Comparison of ENCODE assay signal across 8 cellular contexts in the genomic region with DNA sequence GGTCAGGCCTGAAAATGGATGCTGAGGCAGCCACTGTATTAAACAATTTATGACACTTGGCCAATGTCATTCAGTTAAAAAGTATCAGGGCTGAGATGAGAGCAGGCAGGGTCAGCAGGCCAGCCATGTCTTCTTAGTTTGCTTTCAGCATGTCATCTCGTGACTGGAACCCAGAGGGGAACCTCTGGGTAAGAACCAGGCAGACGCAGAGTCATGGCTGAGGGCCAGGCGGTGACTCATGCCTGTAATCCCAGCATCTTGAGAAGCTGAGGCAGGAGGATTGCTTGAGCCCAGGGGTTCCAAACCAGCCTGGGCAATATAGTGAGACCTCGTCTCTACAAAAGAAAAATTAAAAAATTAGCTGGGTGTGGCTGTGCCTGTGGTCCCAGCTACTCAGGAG. TPM values are rescaled to one million over a fixed set of nuclear protein-coding genes. Genes with fewer than 3 reads are reported as not detected.
DNase-seq lines count a peak whose midpoint lies in the region; ATAC-seq, FAIRE-seq and TF ChIP-seq lines count a peak whose summit lies in the region.

No MANE protein-coding gene starts in this region.

- 64 to 67% methylated on average over 4 of the region's 4 CpGs for WGBS in sigmoid colon, 2 donors

- no peaks in the 10 kb centered on the region for H3K36me3 ChIP-seq in sigmoid colon

- no peak for ATAC-seq in GM19351 (IDR thresholded peaks at IDR 0.05; ENCODE audit: unreplicated experiment)

- TF ChIP-seq EP300 in sigmoid colon (IDR thresholded peaks at IDR 0.05): peak in 1 of 4 donors; percentile 9

- H3K27ac ChIP-seq in sigmoid colon: no peak overlapping the region

- DNase-seq in GM12865 (ENCODE audit: low read depth) (peak; percentile 88), RPMI7951 (ENCODE audit: low read depth) (peak; percentile 97), fibroblast of the aortic adventitia (ENCODE audit: low read depth) (peak; percentile 89), sigmoid colon (peak; percentile 93), NCI-H2107 (lab: John Stamatoyannopoulos, UW) (no peak), GM19239 (ENCODE audit: insufficient read length, low spot score) (no peak)
- DNase-seq in central memory CD4-positive, alpha-beta T cell: no peak

- no peak for TF ChIP-seq POLR2A in sigmoid colon (IDR thresholded peaks at IDR 0.05)

- intact Hi-C loops in sigmoid colon (cut with DNase I): no loop called here

- peaks cover 0 to 12% (median 8%) of the 10 kb centered on the region in 4 donors for H3K4me1 ChIP-seq in sigmoid colon

- TF ChIP-seq CTCF in GM12865 (IDR thresholded peaks at IDR 0.05; ENCODE audit: insufficient read depth, low read depth, low read length, missing control alignments) (no peak), fibroblast of the aortic adventitia (IDR thresholded peaks at IDR 0.05; ENCODE audit: insufficient read depth, low read length) (no peak), sigmoid colon (IDR thresholded peaks at IDR 0.05) (no peak)

- FAIRE-seq in GM19239 (lab: Jason Lieb, UNC): no peak

- no peak overlapping the region for H3K4me3 ChIP-seq in GM12865 (ENCODE audit: low read depth, low read length)
- no peak overlapping the region for H3K4me3 ChIP-seq in fibroblast of the aortic adventitia (ENCODE audit: low read depth, low read length)
- no peak overlapping the region for H3K4me3 ChIP-seq in sigmoid colon

- H3K9me3 ChIP-seq in sigmoid colon: no peaks in the 10 kb centered on the region

- H3K27me3 ChIP-seq in sigmoid colon: no peaks in the 10 kb centered on the region

RNA-seq across cellular contexts. Expression of gene BCL2L10, which starts 11.8 kb away (rescaled TPM):
- 0.96 and 1.5 TPM in 2 replicates for total RNA-seq in RPMI7951 (2014; rRNA removed; shearing (Covaris generic))
- total RNA-seq in fibroblast of the aortic adventitia (ENCODE audit: low replicate concordance) (not detected in 2 replicates), sigmoid colon (under 1 TPM in 1 of 4 donors, not detected in 3; 0.33 TPM)
- polyA plus RNA-seq in sigmoid colon: 1 to 10 TPM in 2 of 3 donors, under 1 TPM in 1; 0.60 to 5.8 (median 1.5) TPM

Comparison
In these comparisons a context has a peak if more than half of its experiments do, and no peak if none do; other contexts are left out.
1. DNase-seq: peak in GM12865 (single experiment), RPMI7951 (single experiment), fibroblast of the aortic adventitia (single experiment) and sigmoid colon (single experiment); none in central memory CD4-positive, alpha-beta T cell (single experiment), NCI-H2107 (single experiment) and GM19239 (single experiment).